Comparison of ENCODE assay signal across 8 cellular contexts in genomic region chr10:124741281-124741921, GRCh38.
DNase-seq lines count a peak whose midpoint lies in the region; ATAC-seq and FAIRE-seq lines count a peak whose summit lies in the region.

No MANE protein-coding gene starts in this region.

- in situ Hi-C loops in ACHN (cut with HindIII; ENCODE audit: low pct_ligation_motif_present, low pct_unique_long_range_greater_than_20kb, low sequenced_read_pairs), result no loop called here

- no peaks in the 10 kb centered on the region for H3K9me3 Mint-ChIP-seq in memory B cell

- H3K36me3 Mint-ChIP-seq in memory B cell, result peaks cover 4% of the 10 kb centered on the region

- ATAC-seq in HG03103 (IDR thresholded peaks at IDR 0.05; ENCODE audit: low read depth, unreplicated experiment), result peak; percentile 38
- ATAC-seq in memory B cell (ENCODE audit: low read depth), result peak; percentile 54

- FAIRE-seq in GM18507 (lab: Jason Lieb, UNC), result peak; percentile 83

- H3K27me3 Mint-ChIP-seq in memory B cell, result no peaks in the 10 kb centered on the region

- peak overlapping the region; percentile 98 for H3K4me3 Mint-ChIP-seq in memory B cell

- peak; percentile 78 for DNase-seq in ACHN
- DNase-seq in GM18507 (ENCODE audit: extremely low spot score, insufficient read length, low read depth), result no peak
- DNase-seq in NCI-H526 treated with DMSO at 0.1 percent for 48 hours (lab: John Stamatoyannopoulos, UW), result peak; percentile 34
- peak; percentile 70 to 74 for DNase-seq in activated CD4-positive, alpha-beta T cell treated with anti-CD3 and anti-CD28 coated beads, Interleukin-2, amount 50 U/mL, for 4 hours
- DNase-seq in effector CD4-positive, alpha-beta T cell, result peak; percentile 72
- peak in 1 of 2 donors; percentile 60 for DNase-seq in memory B cell (ENCODE audit: low spot score in 2 of 2)
- peak; percentile 57 for DNase-seq in stimulated activated CD8-positive, alpha-beta memory T cell treated with anti-CD3 and anti-CD28 coated beads, Interleukin-12 subunit alpha, Interleukin-12 subunit beta, amount 100 ng/mL, for 4 hours (ENCODE audit: low read depth)

- H3K4me1 Mint-ChIP-seq in memory B cell, result peaks cover 45% of the 10 kb centered on the region

- peak overlapping the region; percentile 92 for H3K27ac Mint-ChIP-seq in memory B cell
